Comparison of ENCODE assay signal across 19 cellular contexts in the genomic region with DNA sequence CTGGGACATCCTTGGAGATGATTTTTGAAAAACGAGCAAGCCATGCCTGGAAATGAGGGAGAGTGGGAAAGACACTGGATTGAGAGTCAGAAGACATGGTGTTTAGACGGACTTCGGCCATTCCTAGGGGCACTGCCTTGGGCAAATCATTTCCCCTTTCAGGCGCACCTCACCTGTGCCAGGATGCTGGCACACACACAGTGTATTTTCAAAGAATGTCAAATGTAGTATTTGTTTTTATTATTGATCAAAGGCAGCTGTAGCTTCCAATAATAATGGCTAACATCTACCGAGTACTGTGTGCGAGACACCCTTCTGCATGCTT.
DNase-seq lines count a peak whose midpoint lies in the region; ATAC-seq and TF ChIP-seq lines count a peak whose summit lies in the region.
"Had no signal": no experiment of that assay in that cellular context is flagged by ENCODE, and none has a peak within 500 bp of the region (broad histone marks: within the 10 kb centered on the region; RNA-seq: fewer than 3 reads in every experiment).

No MANE protein-coding gene starts in this region.

- no peaks in the 10 kb centered on the region for H4K20me1 ChIP-seq in SK-N-SH (ENCODE audit: insufficient read depth)

- H3K27ac ChIP-seq in SK-N-SH (ENCODE audit: low read depth in 2 of 2, low read length in 1 of 2): no peak overlapping the region
- no peak overlapping the region for H3K27ac ChIP-seq in CD8-positive, alpha-beta memory T cell (ENCODE audit: low read depth, low read length)
- H3K27ac ChIP-seq: breast epithelium, esophagus squamous epithelium, heart right ventricle, RWPE1, transverse colon had no signal

- in situ Hi-C loops in astrocyte of the cerebellum (cut with HindIII; ENCODE audit: low sequenced_read_pairs): no loop called here

- DNase-seq in SK-N-SH: no peak
- no peak for DNase-seq in CD8-positive, alpha-beta memory T cell
- DNase-seq in astrocyte of the cerebellum (ENCODE audit: low read depth): no peak
- no peak for DNase-seq in nephron progenitor cell
- DNase-seq in stimulated activated CD4-positive, alpha-beta T cell treated with anti-CD3 and anti-CD28 coated beads, Interleukin-15, amount 100 ng/mL, for 24 hours: no peak
- DNase-seq in NCI-H2196 treated with DMSO at 0.1 percent for 48 hours (lab: John Stamatoyannopoulos, UW; ENCODE audit: unreplicated experiment): no peak
- DNase-seq: activated CD4-positive, CD25-positive, alpha-beta regulatory T cell; DND-41; esophagus squamous epithelium; occipital lobe; small intestine; transverse colon had no signal

- H3K36me3 Mint-ChIP-seq in CD8-positive, alpha-beta memory T cell: no peaks in the 10 kb centered on the region
- H3K36me3 Mint-ChIP-seq in nephron progenitor cell (ENCODE audit: low read depth): no peaks in the 10 kb centered on the region
- H3K36me3 Mint-ChIP-seq: mesothelial cell of epicardium had no signal

- TF ChIP-seq EP300 in SK-N-SH (IDR thresholded peaks at IDR 0.05; ENCODE audit: borderline replicate concordance in 1 of 2, low read depth in 1 of 2, low read length in 1 of 2): no peak

- CTCF ChIA-PET in SK-N-SH (lab: Yijun Ruan, JAX): interaction anchor here (0.9 to 1.7 kb wide), 4 partner anchors 18 to 152 kb away, joined by 3 to 4 read pairs (median 4); no protein-coding TSS in a partner anchor
- CTCF ChIA-PET in CD8-positive, alpha-beta memory T cell (lab: Charles Lee): no interaction called here

- H3K4me2 ChIP-seq in SK-N-SH: peak overlapping the region; percentile 44; the same call in 1 of the 2 replicates

- no peak overlapping the region for H3K27ac Mint-ChIP-seq in CD8-positive, alpha-beta memory T cell
- H3K27ac Mint-ChIP-seq in nephron progenitor cell: peak overlapping the region; percentile 62
- H3K27ac Mint-ChIP-seq: CD4-positive, alpha-beta T cell; mesothelial cell of epicardium had no signal

- no peaks in the 10 kb centered on the region for H3K9me2 ChIP-seq in SK-N-SH

- H3K79me2 ChIP-seq in SK-N-SH (ENCODE audit: insufficient read depth): no peaks in the 10 kb centered on the region

- TF ChIP-seq RAD21 in SK-N-SH (IDR thresholded peaks at IDR 0.05; ENCODE audit: low read length): no peak

- 37% methylated on average over 6 of the region's 6 CpGs for WGBS in SK-N-SH (ENCODE audit: low lambda C conversion rate)

- peaks cover 41% of the 10 kb centered on the region for H3K27me3 ChIP-seq in SK-N-SH (ENCODE audit: insufficient read depth)
- no peaks in the 10 kb centered on the region for H3K27me3 ChIP-seq in CD8-positive, alpha-beta memory T cell (ENCODE audit: insufficient read depth, low read length, poor library complexity, severe bottlenecking)

- no peaks in the 10 kb centered on the region for H3K4me1 ChIP-seq in SK-N-SH (ENCODE audit: control insufficient read depth in 1 of 2, insufficient read depth in 2 of 2, low read depth in 1 of 2, low read length in 1 of 2)
- H3K4me1 ChIP-seq in CD8-positive, alpha-beta memory T cell (ENCODE audit: insufficient read depth, low read length): no peaks in the 10 kb centered on the region
- H3K4me1 ChIP-seq: breast epithelium had no signal

- no peaks in the 10 kb centered on the region for H3F3A ChIP-seq in SK-N-SH (replicated peaks; ENCODE audit: insufficient read depth)

- no peak overlapping the region for H3K9ac ChIP-seq in SK-N-SH

- peaks cover 0 to 5% (median 0%) of the 10 kb centered on the region in 5 donors for H3K9me3 Mint-ChIP-seq in CD8-positive, alpha-beta memory T cell
- H3K9me3 Mint-ChIP-seq in nephron progenitor cell: no peaks in the 10 kb centered on the region
- H3K9me3 Mint-ChIP-seq: CD4-positive, alpha-beta T cell; mesothelial cell of epicardium had no signal

- no peak overlapping the region for H2AFZ ChIP-seq in SK-N-SH (ENCODE audit: low read depth)

- TF ChIP-seq CTCF in SK-N-SH (IDR thresholded peaks at IDR 0.05) (0 out of 2 replicates have a peak, but pooled peaks have one; percentile 4), astrocyte of the cerebellum (IDR thresholded peaks at IDR 0.05; ENCODE audit: low read depth, low read length, missing control alignments) (no peak), nephron progenitor cell (IDR thresholded peaks at IDR 0.05) (no peak)

- no peaks in the 10 kb centered on the region for H3K9me3 ChIP-seq in SK-N-SH
- H3K9me3 ChIP-seq in CD8-positive, alpha-beta memory T cell (ENCODE audit: low read length): no peaks in the 10 kb centered on the region
- H3K9me3 ChIP-seq: breast epithelium, heart right ventricle, transverse colon had no signal

- H3K4me3 Mint-ChIP-seq in CD8-positive, alpha-beta memory T cell: peak overlapping the region in 5 of 7 donors; percentile 31 to 76 (median 59)
- no peak overlapping the region for H3K4me3 Mint-ChIP-seq in nephron progenitor cell
- H3K4me3 Mint-ChIP-seq: CD4-positive, alpha-beta T cell; mesothelial cell of epicardium had no signal

- no peaks in the 10 kb centered on the region for H3K36me3 ChIP-seq in SK-N-SH (replicated peaks in 1 of 2; ENCODE audit: control insufficient read depth in 1 of 2, insufficient read depth in 2 of 2, low read length in 1 of 2)
- no peaks in the 10 kb centered on the region for H3K36me3 ChIP-seq in CD8-positive, alpha-beta memory T cell (ENCODE audit: insufficient read depth, low read length)
- H3K36me3 ChIP-seq: breast epithelium, esophagus squamous epithelium, heart right ventricle, transverse colon had no signal

- H3K4me3 ChIP-seq in SK-N-SH (ENCODE audit: low read depth in 2 of 2, low read length in 1 of 2) (peak overlapping the region in 1 of 2 experiments; percentile 23; a peak in 1 of 4 replicates), astrocyte of the cerebellum (ENCODE audit: low read depth, low read length) (peak overlapping the region; percentile 54)
- H3K4me3 ChIP-seq in CD8-positive, alpha-beta memory T cell (ENCODE audit: low read length): no peak overlapping the region

- ATAC-seq in SK-N-SH treated with all-trans-retinoic acid at 6 μM for 48 hours (no peak), HG03520 (IDR thresholded peaks at IDR 0.05; ENCODE audit: unreplicated experiment) (no peak)

- POLR2A ChIA-PET in SK-N-SH (lab: Yijun Ruan, JAX): no interaction called here
- POLR2A ChIA-PET in CD8-positive, alpha-beta memory T cell (lab: Charles Lee): no interaction called here

- peaks cover 23 to 26% of the 10 kb centered on the region in 2 donors for H3K27me3 Mint-ChIP-seq in CD8-positive, alpha-beta memory T cell
- peaks cover 13% of the 10 kb centered on the region for H3K27me3 Mint-ChIP-seq in nephron progenitor cell (ENCODE audit: low read depth, poor library complexity)

- peaks cover 0 to 11% (median 9%) of the 10 kb centered on the region in 3 donors for H3K4me1 Mint-ChIP-seq in CD8-positive, alpha-beta memory T cell
- no peaks in the 10 kb centered on the region for H3K4me1 Mint-ChIP-seq in nephron progenitor cell
- H3K4me1 Mint-ChIP-seq: mesothelial cell of epicardium had no signal

TF ChIP-seq in SK-N-SH, 30 proteins besides CTCF, POLR2A, EP300 and RAD21:
- TF ChIP-seq USF2 (IDR thresholded peaks at IDR 0.05; ENCODE audit: borderline replicate concordance, low read depth, low read length): no peak
- TF ChIP-seq GABPA (IDR thresholded peaks at IDR 0.05; ENCODE audit: low read depth): no peak
- TF ChIP-seq USF1 (IDR thresholded peaks at IDR 0.05; ENCODE audit: borderline replicate concordance, low read depth): no peak

TF ChIP-seq in SK-N-SH treated with all-trans-retinoic acid at 6 μM for 48 hours, 23 proteins besides CTCF, POLR2A, EP300 and RAD21:
- TF ChIP-seq, protein P1, sequence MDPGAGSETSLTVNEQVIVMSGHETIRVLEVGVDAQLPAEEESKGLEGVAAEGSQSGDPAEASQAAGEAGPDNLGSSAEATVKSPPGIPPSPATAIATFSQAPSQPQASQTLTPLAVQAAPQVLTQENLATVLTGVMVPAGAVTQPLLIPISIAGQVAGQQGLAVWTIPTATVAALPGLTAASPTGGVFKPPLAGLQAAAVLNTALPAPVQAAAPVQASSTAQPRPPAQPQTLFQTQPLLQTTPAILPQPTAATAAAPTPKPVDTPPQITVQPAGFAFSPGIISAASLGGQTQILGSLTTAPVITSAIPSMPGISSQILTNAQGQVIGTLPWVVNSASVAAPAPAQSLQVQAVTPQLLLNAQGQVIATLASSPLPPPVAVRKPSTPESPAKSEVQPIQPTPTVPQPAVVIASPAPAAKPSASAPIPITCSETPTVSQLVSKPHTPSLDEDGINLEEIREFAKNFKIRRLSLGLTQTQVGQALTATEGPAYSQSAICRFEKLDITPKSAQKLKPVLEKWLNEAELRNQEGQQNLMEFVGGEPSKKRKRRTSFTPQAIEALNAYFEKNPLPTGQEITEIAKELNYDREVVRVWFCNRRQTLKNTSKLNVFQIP (CRISPR knock-in tag; IDR thresholded peaks at IDR 0.05; ENCODE audit: borderline replicate concordance, low read depth): no peak
- TF ChIP-seq TCF4 (CRISPR knock-in tag; IDR thresholded peaks at IDR 0.05; ENCODE audit: borderline replicate concordance) (no peak), GLIS3 (CRISPR knock-in tag; IDR thresholded peaks at IDR 0.05) (no peak), ARNTL (CRISPR knock-in tag; IDR thresholded peaks at IDR 0.05; ENCODE audit: borderline replicate concordance, low read depth) (no peak), ZFP30 (CRISPR knock-in tag; IDR thresholded peaks at IDR 0.05) (no peak)
TF ChIP-seq in SK-N-SH treated with all-trans-retinoic acid at 6 μM for 48 hours: peak in this region for 0.
